In the genomic region with DNA sequence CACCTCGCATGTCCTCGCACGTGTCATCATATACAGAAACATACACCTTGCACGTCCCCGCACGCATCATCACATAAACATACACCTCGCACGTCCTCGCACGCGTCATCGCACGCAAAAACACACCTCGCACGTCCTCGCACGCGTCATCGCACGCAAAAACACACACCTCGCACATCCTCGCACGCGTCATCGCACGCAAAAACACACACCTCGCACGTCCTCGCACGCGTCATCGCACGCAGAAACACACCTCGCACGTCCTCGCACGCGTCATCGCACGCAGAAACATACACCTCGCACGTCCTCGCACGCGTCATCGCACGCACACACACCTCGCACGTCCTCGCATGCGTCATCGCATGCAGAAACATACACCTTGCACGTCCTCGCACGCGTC, we compare ENCODE assay signal across 31 cellular contexts.
"Had no signal": no experiment of that assay in that cellular context is flagged by ENCODE, and none has a peak within 500 bp of the region (broad histone marks: within the 10 kb centered on the region; RNA-seq: fewer than 3 reads in every experiment).

No MANE protein-coding gene starts in this region.

- H3K4me3 Mint-ChIP-seq: activated CD4-positive, alpha-beta T cell treated with anti-CD3 and anti-CD28 coated beads, Interleukin-2, amount 10 ng/mL, durations not matched to agents 24 days and 14 days; activated CD8-positive, alpha-beta T cell treated with anti-CD3 and anti-CD28 coated beads, Interleukin-2, amount 10 ng/mL, durations not matched to agents 7 days and 5 days; activated naive CD4-positive, alpha-beta T cell treated with anti-CD3 and anti-CD28 coated beads for 36 hours; activated T-cell treated with anti-CD3 and anti-CD28 coated beads, Interleukin-2, amount 50 U/mL, for 24 hours; T-cell; T-helper 17 cell had no signal

- H3K4me1 ChIP-seq: adrenal gland had no signal

- DNase-seq: activated CD4-positive, alpha-beta T cell treated with anti-CD3 and anti-CD28 coated beads for 1 hour; activated CD4-positive, alpha-beta T cell treated with anti-CD3 and anti-CD28 coated beads, Interleukin-2, amount 10 ng/mL, durations not matched to agents 24 days and 14 days; activated CD4-positive, alpha-beta T cell treated with anti-CD3 and anti-CD28 coated beads, Interleukin-2, amount 50 U/mL, for 48 hours; activated CD4-positive, CD25-positive, alpha-beta regulatory T cell; activated CD8-positive, alpha-beta T cell treated with anti-CD3 and anti-CD28 coated beads, Interleukin-2, amount 10 ng/mL, durations not matched to agents 7 days and 5 days; activated gamma-delta T cell treated with Interleukin-2 at 50 U/mL for 16 hours; activated naive CD4-positive, alpha-beta T cell treated with anti-CD3 and anti-CD28 coated beads for 36 hours; activated T-cell treated with anti-CD3 and anti-CD28 coated beads, Interleukin-2, amount 50 U/mL, for 24 hours; adrenal gland; anterior cingulate cortex; central memory CD4-positive, alpha-beta T cell; Kasumi-1; MM.1S; MV-4-11; NCI-H1092; NCI-H1436 treated with DMSO at 0.1 percent for 48 hours; NCI-H1694 treated with DMSO at 0.1 percent for 48 hours; NCI-H2029; NCI-H345; NCI-H524 treated with DMSO at 0.1 percent for 48 hours; NK-92 treated with Interleukin-12 subunit alpha and Interleukin-12 subunit beta, amount 100 ng/mL, for 24 hours; PC-3; Peyer's patch; RPMI8226; SIG-M5; T-cell; T-helper 17 cell; T-helper 9 cell had no signal

- ATAC-seq: activated CD8-positive, alpha-beta T cell treated with anti-CD3 and anti-CD28 coated beads, Interleukin-2, amount 10 ng/mL, durations not matched to agents 7 days and 5 days; activated naive CD4-positive, alpha-beta T cell treated with anti-CD3 and anti-CD28 coated beads, Interleukin-2, amount 50 U/mL, for 72 hours; PC-3; SK-N-SH treated with all-trans-retinoic acid at 6 μM for 48 hours; T-cell; T-helper 17 cell had no signal

- H3K27me3 ChIP-seq: adrenal gland, Peyer's patch had no signal

- H3K36me3 ChIP-seq: adrenal gland, Peyer's patch had no signal

- H3K9me3 Mint-ChIP-seq: activated CD4-positive, alpha-beta T cell treated with anti-CD3 and anti-CD28 coated beads, Interleukin-2, amount 10 ng/mL, durations not matched to agents 24 days and 14 days; activated naive CD4-positive, alpha-beta T cell treated with anti-CD3 and anti-CD28 coated beads for 36 hours; activated T-cell treated with anti-CD3 and anti-CD28 coated beads, Interleukin-2, amount 50 U/mL, for 24 hours; T-cell had no signal

- H3K9me3 ChIP-seq: adrenal gland, Peyer's patch had no signal

- H3K4me3 ChIP-seq: adrenal gland, Peyer's patch had no signal

- H3K27ac Mint-ChIP-seq: activated CD4-positive, alpha-beta T cell treated with anti-CD3 and anti-CD28 coated beads, Interleukin-2, amount 10 ng/mL, durations not matched to agents 24 days and 14 days; activated naive CD4-positive, alpha-beta T cell treated with anti-CD3 and anti-CD28 coated beads for 36 hours; activated naive CD4-positive, alpha-beta T cell treated with anti-CD3 and anti-CD28 coated beads, Interleukin-2, amount 50 U/mL, for 72 hours; T-cell; T-helper 17 cell had no signal

- H3K27ac ChIP-seq: adrenal gland, Peyer's patch, VCaP had no signal

- H3K27me3 Mint-ChIP-seq: activated CD4-positive, alpha-beta T cell treated with anti-CD3 and anti-CD28 coated beads, Interleukin-2, amount 10 ng/mL, durations not matched to agents 24 days and 14 days; activated T-cell treated with anti-CD3 and anti-CD28 coated beads, Interleukin-2, amount 50 U/mL, for 24 hours; T-cell; T-helper 17 cell had no signal
